In genomic region chr9:107340920-107341632, GRCh38 we compare ENCODE assay signal across 8 cellular contexts. TPM values are rescaled to one million over a fixed set of nuclear protein-coding genes. Genes with fewer than 3 reads are reported as not detected.
DNase-seq lines count a peak whose midpoint lies in the region; ATAC-seq and TF ChIP-seq lines count a peak whose summit lies in the region.

No MANE protein-coding gene starts in this region.

- H3K27me3 Mint-ChIP-seq in natural killer cell (ENCODE audit: low read depth in 2 of 2) = peaks cover 0 to 1% of the 10 kb centered on the region in 2 donors

- peak; percentile 89 for ATAC-seq in HG03571 (IDR thresholded peaks at IDR 0.05; ENCODE audit: unreplicated experiment)
- ATAC-seq in natural killer cell = peak; percentile 77 to 90 (median 89)

- TF ChIP-seq CTCF in GM20000 (IDR thresholded peaks at IDR 0.05; ENCODE audit: extremely low read depth, missing control alignments) (peak; percentile 93), epithelial cell of proximal tubule (conservative IDR thresholded peaks at IDR 0.05; ENCODE audit: low read depth, low read length) (peak; percentile 95), natural killer cell (IDR thresholded peaks at IDR 0.05) (peak; percentile 94)

- DNase-seq in COR-L47 (lab: John Stamatoyannopoulos, UW) (peak; percentile 71), GM20000 (ENCODE audit: low spot score) (peak; percentile 80), NOMO-1 treated with dmso at 0.1 percent for 144 hours (lab: John Stamatoyannopoulos, UW; ENCODE audit: unreplicated experiment) (peak; percentile 13), activated T-cell treated with anti-CD3 and anti-CD28 coated beads for 1 hour (ENCODE audit: low read depth) (peak; percentile 89), epithelial cell of proximal tubule (ENCODE audit: low read depth) (no peak), natural killer cell (peak; percentile 79)
- peak; percentile 53 to 82 (median 70) for DNase-seq in stimulated activated naive CD4-positive, alpha-beta T cell (lab: John Stamatoyannopoulos, UW)

- no peak overlapping the region for H3K4me3 ChIP-seq in epithelial cell of proximal tubule (ENCODE audit: low read depth, low read length)

- H3K27ac Mint-ChIP-seq in natural killer cell = peak overlapping the region in 1 of 2 donors; percentile 69

- no peaks in the 10 kb centered on the region for H3K36me3 Mint-ChIP-seq in natural killer cell

- intact Hi-C loops in natural killer cell (cut with micrococcal nuclease) = loop anchor here (1.0 to 5.0 kb wide), 3 partner anchors 102 to 204 kb away; no protein-coding TSS in a partner anchor

- H3K9me3 Mint-ChIP-seq in natural killer cell = no peaks in the 10 kb centered on the region

- no peak overlapping the region for H3K4me3 Mint-ChIP-seq in natural killer cell

- H3K4me1 Mint-ChIP-seq in natural killer cell = peaks cover 5 to 18% of the 10 kb centered on the region in 2 donors

RNA-seq across cellular contexts. Expression of gene RAD23B, which starts 58.0 kb away (rescaled TPM):
- total RNA-seq in epithelial cell of proximal tubule (62.8 and 82.8 TPM in 2 replicates), natural killer cell (100 to 1,000 TPM in 1 of 3 donors, 10 to 100 TPM in 2; 85.6 to 101 (median 92.6) TPM)
